ENCODE assay signal across 1 cellular context in the genomic region with DNA sequence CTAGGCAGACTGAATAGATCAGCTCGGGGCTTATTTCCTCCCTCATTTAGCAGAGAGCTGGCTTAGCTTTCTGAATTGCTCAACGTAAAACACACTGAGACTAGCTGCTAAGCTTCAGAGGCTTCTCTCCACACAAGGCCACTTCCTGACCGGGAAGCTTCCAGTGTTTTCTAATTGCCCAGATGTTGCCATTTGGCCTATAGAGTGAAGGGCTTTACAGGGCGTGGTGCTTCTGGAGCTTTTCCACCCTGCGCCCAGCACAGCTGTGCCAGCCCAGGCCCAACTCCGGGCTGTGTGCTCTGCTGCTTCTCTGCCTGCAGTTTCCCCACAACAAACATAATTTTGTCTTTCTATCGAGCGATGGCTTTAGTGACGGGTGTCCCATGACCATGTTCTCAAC.
TF ChIP-seq lines count a peak whose summit lies in the region.

No MANE protein-coding gene starts in this region.

TF ChIP-seq in endothelial cell of umbilical vein, 7 proteins besides CTCF, POLR2A, EP300 and RAD21 (continued from another document):
- TF ChIP-seq, protein P1, sequence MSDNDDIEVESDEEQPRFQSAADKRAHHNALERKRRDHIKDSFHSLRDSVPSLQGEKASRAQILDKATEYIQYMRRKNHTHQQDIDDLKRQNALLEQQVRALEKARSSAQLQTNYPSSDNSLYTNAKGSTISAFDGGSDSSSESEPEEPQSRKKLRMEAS (IDR thresholded peaks at IDR 0.05; ENCODE audit: insufficient read depth, insufficient read length): no peak
- TF ChIP-seq MYC (IDR thresholded peaks at IDR 0.05; ENCODE audit: low read depth, low read length): no peak
- no peak for TF ChIP-seq EZH2 (IDR thresholded peaks at IDR 0.05; ENCODE audit: borderline replicate concordance, low read depth, low read length, severe bottlenecking)
- TF ChIP-seq FOS (IDR thresholded peaks at IDR 0.05; ENCODE audit: borderline replicate concordance, insufficient read depth, low read length): no peak
- no peak for TF ChIP-seq GATA2 (IDR thresholded peaks at IDR 0.05; ENCODE audit: insufficient read depth, insufficient read length, low read depth, low read length)
- TF ChIP-seq POLR2AphosphoS5 (IDR thresholded peaks at IDR 0.05; ENCODE audit: insufficient read depth, low read depth, low read length): no peak
